14 cellular contexts compared by ENCODE assay signal in genomic region chr2:174893018-174893417, GRCh38.
DNase-seq lines count a peak whose midpoint lies in the region; ATAC-seq and TF ChIP-seq lines count a peak whose summit lies in the region.
"Had no signal": no experiment of that assay in that cellular context is flagged by ENCODE, and none has a peak within 500 bp of the region (broad histone marks: within the 10 kb centered on the region; RNA-seq: fewer than 3 reads in every experiment).

No MANE protein-coding gene starts in this region.

- H3K9me3 Mint-ChIP-seq in activated T-cell treated with anti-CD3 and anti-CD28 coated beads, Interleukin-2, amount 50 U/mL, for 72 hours: no peaks in the 10 kb centered on the region
- H3K9me3 Mint-ChIP-seq in WTC11 (no peaks in the 10 kb centered on the region), neural crest cell (peaks cover 6% of the 10 kb centered on the region)
- no peaks in the 10 kb centered on the region for H3K9me3 Mint-ChIP-seq in activated naive CD8-positive, alpha-beta T cell treated with anti-CD3 and anti-CD28 coated beads, Interleukin-2, amount 50 U/mL, for 24 hours
- H3K9me3 Mint-ChIP-seq: CD8-positive, alpha-beta T cell had no signal

- H3K36me3 Mint-ChIP-seq in activated T-cell treated with anti-CD3 and anti-CD28 coated beads, Interleukin-2, amount 50 U/mL, for 72 hours (ENCODE audit: insufficient read depth in 2 of 2): peaks cover 0 to 1% of the 10 kb centered on the region in 2 donors
- H3K36me3 Mint-ChIP-seq in WTC11 (no peaks in the 10 kb centered on the region; the same call in 1 of the 2 replicates), neural crest cell (ENCODE audit: low read depth) (peaks cover 33% of the 10 kb centered on the region)
- H3K36me3 Mint-ChIP-seq in activated naive CD8-positive, alpha-beta T cell treated with anti-CD3 and anti-CD28 coated beads, Interleukin-2, amount 50 U/mL, for 24 hours (ENCODE audit: low read depth): no peaks in the 10 kb centered on the region
- H3K36me3 Mint-ChIP-seq: CD4-positive, CD25-positive, alpha-beta regulatory T cell; CD8-positive, alpha-beta T cell had no signal

- H3K4me3 Mint-ChIP-seq in activated T-cell treated with anti-CD3 and anti-CD28 coated beads, Interleukin-2, amount 50 U/mL, for 72 hours: no peak overlapping the region
- H3K4me3 Mint-ChIP-seq in WTC11 (no peak overlapping the region), neural crest cell (no peak overlapping the region)
- H3K4me3 Mint-ChIP-seq in activated naive CD8-positive, alpha-beta T cell treated with anti-CD3 and anti-CD28 coated beads, Interleukin-2, amount 50 U/mL, for 24 hours: no peak overlapping the region
- H3K4me3 Mint-ChIP-seq: B cell; CD4-positive, CD25-positive, alpha-beta regulatory T cell; CD8-positive, alpha-beta T cell had no signal

- H3K4me1 Mint-ChIP-seq in activated T-cell treated with anti-CD3 and anti-CD28 coated beads, Interleukin-2, amount 50 U/mL, for 72 hours (ENCODE audit: low read depth): peaks cover 10% of the 10 kb centered on the region
- H3K4me1 Mint-ChIP-seq in WTC11 (peaks cover 36% of the 10 kb centered on the region), neural crest cell (peaks cover 9% of the 10 kb centered on the region)
- peaks cover 4% of the 10 kb centered on the region for H3K4me1 Mint-ChIP-seq in activated naive CD8-positive, alpha-beta T cell treated with anti-CD3 and anti-CD28 coated beads, Interleukin-2, amount 50 U/mL, for 24 hours
- H3K4me1 Mint-ChIP-seq: B cell had no signal

- DNase-seq in activated T-cell treated with anti-CD3 and anti-CD28 coated beads, Interleukin-2, amount 50 U/mL, for 72 hours: no peak
- no peak for DNase-seq in activated T-cell treated with anti-CD3 and anti-CD28 coated beads, Interleukin-2, amount 50 U/mL, for 48 hours
- DNase-seq in WTC11 (ENCODE audit: low spot score) (no peak), neural crest cell (ENCODE audit: low read depth, low spot score) (no peak), sciatic nerve (ENCODE audit: low spot score) (no peak)
- no peak for DNase-seq in activated naive CD8-positive, alpha-beta T cell treated with anti-CD3 and anti-CD28 coated beads, Interleukin-2, amount 50 U/mL, for 24 hours
- DNase-seq: Caco-2; CD4-positive, CD25-positive, alpha-beta regulatory T cell; CD8-positive, alpha-beta T cell; DMS153; DND-41; GOT3; HCEC 1CT had no signal

- TF ChIP-seq CTCF in WTC11 (IDR thresholded peaks at IDR 0.05): no peak
- no peak for TF ChIP-seq CTCF in neural crest cell (conservative IDR thresholded peaks at IDR 0.05)

- H3K27me3 Mint-ChIP-seq in activated T-cell treated with anti-CD3 and anti-CD28 coated beads, Interleukin-2, amount 50 U/mL, for 72 hours (ENCODE audit: low read depth): no peaks in the 10 kb centered on the region
- H3K27me3 Mint-ChIP-seq in WTC11 (ENCODE audit: low read depth) (no peaks in the 10 kb centered on the region), neural crest cell (ENCODE audit: low read depth) (no peaks in the 10 kb centered on the region)
- H3K27me3 Mint-ChIP-seq in activated naive CD8-positive, alpha-beta T cell treated with anti-CD3 and anti-CD28 coated beads, Interleukin-2, amount 50 U/mL, for 24 hours: no peaks in the 10 kb centered on the region
- H3K27me3 Mint-ChIP-seq: B cell; CD4-positive, CD25-positive, alpha-beta regulatory T cell had no signal

- intact Hi-C loops in sciatic nerve (cut with DNase I): no loop called here

- CTCF ChIA-PET in WTC11 (lab: Charles Lee): no interaction called here

- POLR2A ChIA-PET in WTC11 (lab: Charles Lee): no interaction called here

- ATAC-seq in activated T-cell treated with anti-CD3 and anti-CD28 coated beads, Interleukin-2, amount 50 U/mL, for 72 hours (replicated peaks in 1 of 2): no peak
- ATAC-seq in WTC11: no peak
- no peak for ATAC-seq in sciatic nerve
- ATAC-seq in activated naive CD8-positive, alpha-beta T cell treated with anti-CD3 and anti-CD28 coated beads, Interleukin-2, amount 50 U/mL, for 24 hours: no peak
- ATAC-seq: CD8-positive, alpha-beta T cell had no signal

- peak overlapping the region; percentile 32 for H3K27ac Mint-ChIP-seq in activated T-cell treated with anti-CD3 and anti-CD28 coated beads, Interleukin-2, amount 50 U/mL, for 72 hours
- H3K27ac Mint-ChIP-seq in WTC11 (peak overlapping the region; percentile 77; the same call in 1 of the 2 replicates), neural crest cell (ENCODE audit: unreplicated experiment) (peak overlapping the region; percentile 27)
- no peak overlapping the region for H3K27ac Mint-ChIP-seq in activated naive CD8-positive, alpha-beta T cell treated with anti-CD3 and anti-CD28 coated beads, Interleukin-2, amount 50 U/mL, for 24 hours
- H3K27ac Mint-ChIP-seq: B cell; CD4-positive, CD25-positive, alpha-beta regulatory T cell; CD8-positive, alpha-beta T cell had no signal

TF ChIP-seq in WTC11, 78 proteins besides CTCF, POLR2A, EP300 and RAD21:
- TF ChIP-seq RORB (CRISPR knock-in tag; IDR thresholded peaks at IDR 0.05): no peak
- TF ChIP-seq ZNF423 (CRISPR knock-in tag; IDR thresholded peaks at IDR 0.05): no peak
- no peak for TF ChIP-seq USF1 (CRISPR knock-in tag; IDR thresholded peaks at IDR 0.05)
- TF ChIP-seq MLX (CRISPR knock-in tag; IDR thresholded peaks at IDR 0.05): no peak
- no peak for TF ChIP-seq ZNF263 (CRISPR knock-in tag; IDR thresholded peaks at IDR 0.05; ENCODE audit: low read depth)
- TF ChIP-seq IRF2 (CRISPR knock-in tag; IDR thresholded peaks at IDR 0.05; ENCODE audit: borderline replicate concordance, low read depth): no peak
- TF ChIP-seq TP53 (CRISPR knock-in tag; IDR thresholded peaks at IDR 0.05): no peak
- TF ChIP-seq ELF4 (CRISPR knock-in tag; IDR thresholded peaks at IDR 0.05; ENCODE audit: low read depth): no peak
- no peak for TF ChIP-seq ZNF281 (CRISPR knock-in tag; IDR thresholded peaks at IDR 0.05)
- no peak for TF ChIP-seq ZNF121 (CRISPR knock-in tag; IDR thresholded peaks at IDR 0.05)
- no peak for TF ChIP-seq CBFB (CRISPR knock-in tag; IDR thresholded peaks at IDR 0.05; ENCODE audit: low read depth)
- no peak for TF ChIP-seq ETV6 (CRISPR knock-in tag; IDR thresholded peaks at IDR 0.05)
- no peak for TF ChIP-seq ZNF396 (CRISPR knock-in tag; IDR thresholded peaks at IDR 0.05; ENCODE audit: borderline replicate concordance)
- no peak for TF ChIP-seq GABPB1 (CRISPR knock-in tag; IDR thresholded peaks at IDR 0.05)
- no peak for TF ChIP-seq SP1 (CRISPR knock-in tag; conservative IDR thresholded peaks at IDR 0.05)
TF ChIP-seq in WTC11: peak in this region for 0.
